In genomic region chr1:61740970-61741681, GRCh38 we compare ENCODE assay signal across 8 cellular contexts. TPM values are rescaled to one million over a fixed set of nuclear protein-coding genes. Genes with fewer than 3 reads are reported as not detected.
DNase-seq lines count a peak whose midpoint lies in the region; ATAC-seq, FAIRE-seq and TF ChIP-seq lines count a peak whose summit lies in the region.
"Not testable (repeated sequence)": the region's sequence is repeated elsewhere in the genome, so short reads cannot be mapped to it uniquely, and the experiment has no call there.

No MANE protein-coding gene starts in this region.

- H3K9me3 ChIP-seq in CD8-positive, alpha-beta memory T cell (ENCODE audit: low read length); endothelial cell of umbilical vein (replicated peaks; ENCODE audit: control insufficient read depth, insufficient read depth, low read length); HepG2 (ENCODE audit: low read length); ovary; thyroid gland: not testable (repeated sequence)

- not testable (repeated sequence) for ATAC-seq in HepG2

- H3K36me3 ChIP-seq in CD8-positive, alpha-beta memory T cell (ENCODE audit: insufficient read depth, low read length); endothelial cell of umbilical vein (ENCODE audit: control insufficient read depth in 2 of 2, extremely low read depth in 1 of 2, insufficient read depth in 2 of 2, low read length in 2 of 2); HepG2 (replicated peaks in 1 of 2; ENCODE audit: control insufficient read depth in 1 of 2, insufficient read depth in 2 of 2, low read length in 2 of 2); ovary; thyroid gland: not testable (repeated sequence)

- TF ChIP-seq CTCF in LNCaP clone FGC (IDR thresholded peaks at IDR 0.05; ENCODE audit: control insufficient read depth, extremely low read depth, insufficient read depth); VCaP (conservative IDR thresholded peaks at IDR 0.05); endothelial cell of umbilical vein (IDR thresholded peaks at IDR 0.05; ENCODE audit: extremely low read depth in 1 of 2, insufficient read depth in 1 of 2, low read depth in 1 of 2, low read length in 2 of 2); HepG2 (CRISPR knock-in tag; IDR thresholded peaks at IDR 0.05); ovary (IDR thresholded peaks at IDR 0.05); thyroid gland (IDR thresholded peaks at IDR 0.05): not testable (repeated sequence)

- TF ChIP-seq RAD21 in HepG2 (CRISPR knock-in tag; IDR thresholded peaks at IDR 0.05), result not testable (repeated sequence)

- H3K4me3 Mint-ChIP-seq in CD8-positive, alpha-beta memory T cell, result peak overlapping the region; percentile 95 to 100 (median 96)
- H3K4me3 Mint-ChIP-seq in activated naive CD8-positive, alpha-beta T cell treated with anti-CD3 and anti-CD28 coated beads for 36 hours, result peak overlapping the region; percentile 91

- CTCF ChIA-PET in CD8-positive, alpha-beta memory T cell (lab: Charles Lee); endothelial cell of umbilical vein (lab: Charles Lee); HepG2 (lab: Yijun Ruan, JAX; ENCODE audit: low intra/inter-chr PET ratio, low total read pairs): not testable (repeated sequence)

- not testable (repeated sequence) for TF ChIP-seq POLR2A in endothelial cell of umbilical vein (IDR thresholded peaks at IDR 0.05; ENCODE audit: low read depth, low read length); HepG2 (IDR thresholded peaks at IDR 0.05; ENCODE audit: insufficient read depth in 1 of 2, low read depth in 2 of 2, low read length in 2 of 2); ovary (IDR thresholded peaks at IDR 0.05); thyroid gland (IDR thresholded peaks at IDR 0.05)

- in situ Hi-C loops in HepG2 (cut with HindIII; ENCODE audit: extremely low pct_ligation_motif_present, low pct_unique_long_range_greater_than_20kb), result not testable (repeated sequence)

- not testable (repeated sequence) for H3K79me2 ChIP-seq in endothelial cell of umbilical vein (ENCODE audit: control insufficient read depth, insufficient read depth, low read length); HepG2 (ENCODE audit: insufficient read depth, low read length)

- not testable (repeated sequence) for H3K4me2 ChIP-seq in endothelial cell of umbilical vein (ENCODE audit: insufficient read depth, low read length)
- H3K4me2 ChIP-seq in HepG2 (ENCODE audit: low read depth, low read length), result peak overlapping the region; percentile 67

- not testable (repeated sequence) for H3K27me3 Mint-ChIP-seq in CD8-positive, alpha-beta memory T cell; activated naive CD8-positive, alpha-beta T cell treated with anti-CD3 and anti-CD28 coated beads for 36 hours

- TF ChIP-seq EP300 in HepG2 (IDR thresholded peaks at IDR 0.05; ENCODE audit: low read depth in 2 of 2, low read length in 2 of 2); HepG2 (CRISPR knock-in tag; IDR thresholded peaks at IDR 0.05; ENCODE audit: borderline replicate concordance); ovary (IDR thresholded peaks at IDR 0.05): not testable (repeated sequence)

- not testable (repeated sequence) for BruUV-seq in endothelial cell of umbilical vein (replicated peaks; lab: Mats Ljungman, UMichigan); HepG2 (replicated peaks; lab: Mats Ljungman, UMichigan)

- H2AFZ ChIP-seq in endothelial cell of umbilical vein (ENCODE audit: low read depth, low read length), result not testable (repeated sequence)
- H2AFZ ChIP-seq in HepG2 (ENCODE audit: low read length), result peak overlapping the region; percentile 89

- peaks cover 24 to 37% (median 37%) of the 10 kb centered on the region in 3 donors for H3K4me1 Mint-ChIP-seq in CD8-positive, alpha-beta memory T cell
- H3K4me1 Mint-ChIP-seq in activated naive CD8-positive, alpha-beta T cell treated with anti-CD3 and anti-CD28 coated beads for 36 hours, result peaks cover 16% of the 10 kb centered on the region

- not testable (repeated sequence) for H3K9ac ChIP-seq in endothelial cell of umbilical vein (replicated peaks; ENCODE audit: extremely low read depth, insufficient read depth, low read length)
- peak overlapping the region; percentile 67; the same call in 1 of the 2 replicates for H3K9ac ChIP-seq in HepG2 (ENCODE audit: insufficient read depth, low read depth, low read length)

- H3K27me3 ChIP-seq in CD8-positive, alpha-beta memory T cell (ENCODE audit: insufficient read depth, low read length, poor library complexity, severe bottlenecking); endothelial cell of umbilical vein (ENCODE audit: control insufficient read depth in 2 of 2, insufficient read depth in 2 of 2, low read length in 2 of 2); HepG2 (ENCODE audit: control insufficient read depth in 1 of 2, insufficient read depth in 2 of 2, low read length in 2 of 2); ovary; thyroid gland: not testable (repeated sequence)

- H3K4me1 ChIP-seq in CD8-positive, alpha-beta memory T cell (ENCODE audit: insufficient read depth, low read length), result peaks cover 12% of the 10 kb centered on the region
- H3K4me1 ChIP-seq in endothelial cell of umbilical vein (ENCODE audit: control insufficient read depth, extremely low read depth, insufficient read depth, low read length); ovary (ENCODE audit: insufficient read depth): not testable (repeated sequence)
- H3K4me1 ChIP-seq in HepG2 (ENCODE audit: insufficient read depth, low read length) (peaks cover 25% of the 10 kb centered on the region), thyroid gland (peaks cover 4 to 26% of the 10 kb centered on the region in 2 donors)

- not testable (repeated sequence) for H3K9me3 Mint-ChIP-seq in CD8-positive, alpha-beta memory T cell; activated naive CD8-positive, alpha-beta T cell treated with anti-CD3 and anti-CD28 coated beads for 36 hours

- H3K36me3 Mint-ChIP-seq in CD8-positive, alpha-beta memory T cell; activated naive CD8-positive, alpha-beta T cell treated with anti-CD3 and anti-CD28 coated beads for 36 hours: not testable (repeated sequence)

- DNase-seq in CD8-positive, alpha-beta memory T cell; LNCaP clone FGC (ENCODE audit: low read depth); activated naive CD8-positive, alpha-beta T cell treated with anti-CD3 and anti-CD28 coated beads for 36 hours; endothelial cell of umbilical vein (ENCODE audit: low read depth, low spot score); HepG2 (ENCODE audit: low spot score); thyroid gland: not testable (repeated sequence)
- DNase-seq in ovary, result peak in 2 of 5 donors; percentile 33 to 41

- POLR2A ChIA-PET in CD8-positive, alpha-beta memory T cell (lab: Charles Lee); endothelial cell of umbilical vein (lab: Charles Lee); HepG2 (lab: Yijun Ruan, JAX): not testable (repeated sequence)

- dilution Hi-C loops in endothelial cell of umbilical vein (cut with MboI; ENCODE audit: extremely low pct_ligation_motif_present, low sequenced_read_pairs), result not testable (repeated sequence)

- 14% methylated on average over 18 of the region's 18 CpGs for WGBS in HepG2 (ENCODE audit: low lambda C conversion rate)
- 92 to 94% (median 92%) methylated on average over 18 of the region's 18 CpGs for WGBS in ovary, 3 donors
- 90 to 91% methylated on average over 18 of the region's 18 CpGs for WGBS in thyroid gland, 2 donors

- not testable (repeated sequence) for H3K9me1 ChIP-seq in endothelial cell of umbilical vein (replicated peaks; ENCODE audit: control insufficient read depth, extremely low read depth, insufficient read depth, low read length)

- not testable (repeated sequence) for H3K27ac ChIP-seq in CD8-positive, alpha-beta memory T cell (ENCODE audit: low read depth, low read length); endothelial cell of umbilical vein (ENCODE audit: insufficient read depth, low read depth, low read length); HepG2 (ENCODE audit: extremely low read length, insufficient read depth, low read length)
- H3K27ac ChIP-seq in VCaP, result peak overlapping the region; percentile 99
- peak overlapping the region; percentile 96 to 99 for H3K27ac ChIP-seq in ovary
- peak overlapping the region; percentile 94 to 98 (median 97) for H3K27ac ChIP-seq in thyroid gland

- peak; percentile 28 for FAIRE-seq in endothelial cell of umbilical vein (lab: Jason Lieb, UNC)
- not testable (repeated sequence) for FAIRE-seq in HepG2 (lab: Jason Lieb, UNC)

- peak overlapping the region; percentile 73 for H3K4me3 ChIP-seq in CD8-positive, alpha-beta memory T cell (ENCODE audit: low read length)
- H3K4me3 ChIP-seq in LNCaP clone FGC (ENCODE audit: low read depth, low read length) (peak overlapping the region; percentile 73), HepG2 (replicated peaks in 1 of 3; ENCODE audit: insufficient read depth in 1 of 3, low read depth in 2 of 3, low read length in 3 of 3) (peak overlapping the region; percentile 60 to 88 (median 78)), thyroid gland (replicated peaks in 1 of 3) (peak overlapping the region in 1 of 3 donors; percentile 72)
- not testable (repeated sequence) for H3K4me3 ChIP-seq in endothelial cell of umbilical vein (replicated peaks in 1 of 3; ENCODE audit: insufficient read depth in 1 of 3, low read depth in 1 of 3, low read length in 3 of 3); ovary

- intact Hi-C loops in endothelial cell of umbilical vein (cut with micrococcal nuclease) (loop anchor here (5.0 kb wide), 1 partner anchor 101 kb away; no protein-coding TSS in a partner anchor), ovary (cut with DNase I) (loop anchor here in 2 of 4 donors (1.0 to 5.0 kb wide), 2 partner anchors 16 to 99 kb away; partner anchors contain the start of gene TM2D1 (in 1 of the 2))
- intact Hi-C loops in HepG2 (cut with micrococcal nuclease; ENCODE audit: unreplicated experiment); thyroid gland (cut with DNase I): not testable (repeated sequence)

- H3K27ac Mint-ChIP-seq in CD8-positive, alpha-beta memory T cell, result peak overlapping the region; percentile 44 to 97 (median 95)
- H3K27ac Mint-ChIP-seq in activated naive CD8-positive, alpha-beta T cell treated with anti-CD3 and anti-CD28 coated beads for 36 hours, result peak overlapping the region; percentile 86

- not testable (repeated sequence) for H4K20me1 ChIP-seq in endothelial cell of umbilical vein (replicated peaks; ENCODE audit: control insufficient read depth, extremely low read depth, insufficient read depth, low read length); HepG2 (ENCODE audit: insufficient read depth, low read length)

RNA-seq across cellular contexts. Expression of gene PATJ, which starts 1.2 kb away (rescaled TPM):
- 10 to 100 TPM in 1 of 2 experiments, 1 to 10 TPM in 1; 9.8 to 10.3 TPM for total RNA-seq in CD8-positive, alpha-beta memory T cell
- polyA plus RNA-seq in CD8-positive, alpha-beta memory T cell, result 24.4 TPM
- 1 to 10 TPM; 6.8 to 8.9 TPM for total RNA-seq in activated naive CD8-positive, alpha-beta T cell treated with anti-CD3 and anti-CD28 coated beads for 36 hours
- total RNA-seq in endothelial cell of umbilical vein (3.0 and 4.2 TPM in 2 replicates), HepG2 (2016; rRNA removed; fragmentation: Illumina TruSeq; extraction: Trizol) (16.8 and 18.0 TPM in 2 replicates), ovary (10 to 100 TPM; 18.2 to 60.1 (median 26.8) TPM), thyroid gland (100 to 1,000 TPM in 3 of 4 donors, 10 to 100 TPM in 1; 94.7 to 221 (median 119) TPM)
- polyA plus RNA-seq in endothelial cell of umbilical vein (0.57 and 1.1 TPM in 2 replicates), HepG2 (2011; rRNA removed) (6.2 and 6.4 TPM in 2 replicates), ovary (1 to 10 TPM; 7.6 to 8.6 TPM)
- polyA plus RNA-seq in endothelial cell of umbilical vein (2011; cell fraction: cytosol; rRNA removed), result 0.80 and 0.92 TPM in 2 replicates
- polyA plus RNA-seq in endothelial cell of umbilical vein (2011; cell fraction: nucleus; rRNA removed), result 2.6 and 3.4 TPM in 2 replicates
- 1.3 and 1.7 TPM in 2 replicates for polyA plus RNA-seq in endothelial cell of umbilical vein (2012)
- polyA minus RNA-seq in endothelial cell of umbilical vein, result 4.2 and 7.9 TPM in 2 replicates
- 10.0 TPM for polyA minus RNA-seq in endothelial cell of umbilical vein (2011; cell fraction: cytosol; rRNA and poly(A)+ RNA removed)
- polyA minus RNA-seq in endothelial cell of umbilical vein (2011; cell fraction: nucleus; rRNA and poly(A)+ RNA removed), result 8.7 and 11.9 TPM in 2 replicates
- total RNA-seq in HepG2 (2016; cell fraction: cytosol; rRNA removed; fragmentation: Illumina TruSeq; extraction: Trizol; ENCODE audit: low read depth), result 4.5 and 6.0 TPM in 2 replicates
- 14.4 and 17.4 TPM in 2 replicates for total RNA-seq in HepG2 (2016; cell fraction: insoluble cytoplasmic fraction; rRNA removed; fragmentation: Illumina TruSeq; extraction: Trizol)
- 8.1 and 8.2 TPM in 2 replicates for total RNA-seq in HepG2 (2016; cell fraction: membrane; rRNA removed; fragmentation: Illumina TruSeq; extraction: Trizol)
- total RNA-seq in HepG2 (2016; cell fraction: nucleus; rRNA removed; fragmentation: Illumina TruSeq; extraction: Trizol), result 34.5 and 41.0 TPM in 2 replicates
- polyA plus RNA-seq in HepG2 (2011; cell fraction: cytosol; rRNA removed), result 2.5 and 3.6 TPM in 2 replicates
- polyA plus RNA-seq in HepG2 (2011; cell fraction: nucleus; rRNA removed), result 5.8 and 9.0 TPM in 2 replicates
- polyA plus RNA-seq in HepG2 (2012), result 9.2 and 10.9 TPM in 2 replicates
- 0.66 and 1.0 TPM in 2 replicates for polyA plus RNA-seq in HepG2 (2016; cell fraction: cytosol; fragmentation: Illumina TruSeq; extraction: Trizol; ENCODE audit: low read depth)
- 5.1 and 6.6 TPM in 2 replicates for polyA plus RNA-seq in HepG2 (2016; cell fraction: insoluble cytoplasmic fraction; fragmentation: Illumina TruSeq; extraction: Trizol; ENCODE audit: low read depth)
- 0.99 and 1.1 TPM in 2 replicates for polyA plus RNA-seq in HepG2 (2016; cell fraction: membrane; fragmentation: Illumina TruSeq; extraction: Trizol; ENCODE audit: low read depth)
- 10.4 and 13.2 TPM in 2 replicates for polyA plus RNA-seq in HepG2 (2016; cell fraction: nucleus; fragmentation: Illumina TruSeq; extraction: Trizol; ENCODE audit: insufficient read depth, low read depth)
- polyA minus RNA-seq in HepG2 (2011; rRNA and poly(A)+ RNA removed; ENCODE audit: low replicate concordance), result 17.4 and 19.3 TPM in 2 replicates
- 11.3 and 16.1 TPM in 2 replicates for polyA minus RNA-seq in HepG2 (2011; cell fraction: cytosol; rRNA and poly(A)+ RNA removed)
- polyA minus RNA-seq in HepG2 (2011; cell fraction: nucleus; rRNA and poly(A)+ RNA removed), result 97.9 and 115 TPM in 2 replicates

RNA-seq across cellular contexts. Expression of gene TM2D1, which starts 16.2 kb away (rescaled TPM):
- 10 to 100 TPM; 30.1 to 32.5 TPM for total RNA-seq in CD8-positive, alpha-beta memory T cell
- 37.1 TPM for polyA plus RNA-seq in CD8-positive, alpha-beta memory T cell
- total RNA-seq in activated naive CD8-positive, alpha-beta T cell treated with anti-CD3 and anti-CD28 coated beads for 36 hours, result 10 to 100 TPM; 24.7 to 25.6 TPM
- total RNA-seq in endothelial cell of umbilical vein (37.5 and 46.1 TPM in 2 replicates), HepG2 (2016; rRNA removed; fragmentation: Illumina TruSeq; extraction: Trizol) (13.6 and 26.6 TPM in 2 replicates), ovary (10 to 100 TPM; 34.6 to 62.4 (median 42.4) TPM), thyroid gland (10 to 100 TPM; 55.7 to 84.4 (median 69.9) TPM)
- polyA plus RNA-seq in endothelial cell of umbilical vein (50.0 and 56.0 TPM in 2 replicates), HepG2 (2011; rRNA removed) (49.0 and 49.2 TPM in 2 replicates), ovary (10 to 100 TPM; 50.7 to 68.0 TPM)
- 54.0 and 54.9 TPM in 2 replicates for polyA plus RNA-seq in endothelial cell of umbilical vein (2011; cell fraction: cytosol; rRNA removed)
- polyA plus RNA-seq in endothelial cell of umbilical vein (2011; cell fraction: nucleus; rRNA removed), result 48.8 and 50.0 TPM in 2 replicates
- 48.9 and 52.2 TPM in 2 replicates for polyA plus RNA-seq in endothelial cell of umbilical vein (2012)
- 30.9 and 37.3 TPM in 2 replicates for polyA minus RNA-seq in endothelial cell of umbilical vein
- 14.4 TPM for polyA minus RNA-seq in endothelial cell of umbilical vein (2011; cell fraction: cytosol; rRNA and poly(A)+ RNA removed)
- 53.4 and 58.6 TPM in 2 replicates for polyA minus RNA-seq in endothelial cell of umbilical vein (2011; cell fraction: nucleus; rRNA and poly(A)+ RNA removed)
- total RNA-seq in HepG2 (2016; cell fraction: cytosol; rRNA removed; fragmentation: Illumina TruSeq; extraction: Trizol; ENCODE audit: low read depth), result 7.2 and 10.4 TPM in 2 replicates
- 13.0 and 24.5 TPM in 2 replicates for total RNA-seq in HepG2 (2016; cell fraction: insoluble cytoplasmic fraction; rRNA removed; fragmentation: Illumina TruSeq; extraction: Trizol)
- total RNA-seq in HepG2 (2016; cell fraction: membrane; rRNA removed; fragmentation: Illumina TruSeq; extraction: Trizol), result 11.2 and 11.3 TPM in 2 replicates
- 38.4 and 39.9 TPM in 2 replicates for total RNA-seq in HepG2 (2016; cell fraction: nucleus; rRNA removed; fragmentation: Illumina TruSeq; extraction: Trizol)
- polyA plus RNA-seq in HepG2 (2011; cell fraction: cytosol; rRNA removed), result 30.3 and 42.8 TPM in 2 replicates
- polyA plus RNA-seq in HepG2 (2011; cell fraction: nucleus; rRNA removed), result 27.1 and 36.2 TPM in 2 replicates
- 39.0 and 47.2 TPM in 2 replicates for polyA plus RNA-seq in HepG2 (2012)
- 6.5 and 7.6 TPM in 2 replicates for polyA plus RNA-seq in HepG2 (2016; cell fraction: cytosol; fragmentation: Illumina TruSeq; extraction: Trizol; ENCODE audit: low read depth)
- 12.9 and 14.8 TPM in 2 replicates for polyA plus RNA-seq in HepG2 (2016; cell fraction: insoluble cytoplasmic fraction; fragmentation: Illumina TruSeq; extraction: Trizol; ENCODE audit: low read depth)
- 7.5 and 9.9 TPM in 2 replicates for polyA plus RNA-seq in HepG2 (2016; cell fraction: membrane; fragmentation: Illumina TruSeq; extraction: Trizol; ENCODE audit: low read depth)
- 35.0 and 43.3 TPM in 2 replicates for polyA plus RNA-seq in HepG2 (2016; cell fraction: nucleus; fragmentation: Illumina TruSeq; extraction: Trizol; ENCODE audit: insufficient read depth, low read depth)
- polyA minus RNA-seq in HepG2 (2011; rRNA and poly(A)+ RNA removed; ENCODE audit: low replicate concordance), result 14.3 and 21.4 TPM in 2 replicates
- polyA minus RNA-seq in HepG2 (2011; cell fraction: cytosol; rRNA and poly(A)+ RNA removed), result 21.5 and 25.8 TPM in 2 replicates
- polyA minus RNA-seq in HepG2 (2011; cell fraction: nucleus; rRNA and poly(A)+ RNA removed), result 70.6 and 76.6 TPM in 2 replicates
